In the genomic region with DNA sequence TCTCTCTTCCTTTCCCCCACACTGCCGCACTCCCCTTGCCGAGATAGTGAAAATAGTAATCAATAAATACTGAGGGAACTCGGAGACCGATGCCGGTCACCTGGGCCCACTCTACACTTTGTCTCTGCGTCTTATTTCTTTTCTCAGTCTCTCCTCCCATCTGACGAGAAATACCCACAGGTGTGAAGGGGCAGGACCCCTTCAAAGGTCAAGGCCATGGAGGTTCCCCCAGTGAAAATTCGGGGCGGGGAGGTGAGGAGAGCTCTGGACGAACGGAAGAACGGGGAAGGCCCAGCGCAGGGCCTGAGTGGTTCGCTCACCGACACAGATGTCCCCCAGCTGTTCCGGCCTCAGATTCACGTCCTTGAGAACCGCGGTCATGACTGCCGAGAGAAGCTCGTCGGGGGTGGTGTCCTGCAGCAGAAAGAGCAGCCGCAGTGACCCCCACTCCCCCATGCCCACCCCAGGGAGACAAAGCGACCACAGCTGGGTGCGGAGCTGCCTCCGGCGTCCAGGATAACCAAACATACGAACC, we compare ENCODE assay signal across 8 cellular contexts. TPM values are rescaled to one million over a fixed set of nuclear protein-coding genes. Genes with fewer than 3 reads are reported as not detected.
DNase-seq lines count a peak whose midpoint lies in the region; TF ChIP-seq lines count a peak whose summit lies in the region.

No MANE protein-coding gene starts in this region.

- WGBS in H9 (ENCODE audit: extremely low coverage, insufficient read length, low lambda C conversion rate), result no CpG with 5 or more reads among the region's 28 CpGs

- H3K18ac ChIP-seq in H9 (ENCODE audit: insufficient read length, low read depth, low read length), result no peak overlapping the region

- H3K79me2 ChIP-seq in H9 (ENCODE audit: insufficient read depth, low read length), result no peaks in the 10 kb centered on the region

- H3K27ac Mint-ChIP-seq in H9, result peak overlapping the region in 2 of 3 experiments; percentile 13 to 24; a peak in 2 of 7 replicates

- H2AFZ ChIP-seq in H9 (ENCODE audit: low read length), result no peak overlapping the region

- H3T11ph ChIP-seq in H9 (ENCODE audit: low read length), result no peak overlapping the region

- no peak overlapping the region for H2AK5ac ChIP-seq in H9 (ENCODE audit: insufficient read length, low read length)

- no peak overlapping the region for H2BK15ac ChIP-seq in H9 (ENCODE audit: low read depth, low read length)

- H4K91ac ChIP-seq in H9 (ENCODE audit: insufficient read length, low read depth, low read length), result no peak overlapping the region

- H3K14ac ChIP-seq in H9 (ENCODE audit: insufficient read depth, low read length), result 0 out of 2 replicates have a peak overlapping the region, but pooled peaks have one; percentile 40

- H3K23me2 ChIP-seq in H9 (ENCODE audit: insufficient read length, low read depth, low read length, poor library complexity, severe bottlenecking), result peaks cover 18% of the 10 kb centered on the region

- no peak overlapping the region for H3K4ac ChIP-seq in H9 (ENCODE audit: low read depth, low read length)

- H3K9me3 ChIP-seq in H9 (ENCODE audit: control insufficient read depth, low read depth, low read length), result no peaks in the 10 kb centered on the region
- H3K9me3 ChIP-seq in right atrium auricular region, result no peaks in the 10 kb centered on the region

- peak overlapping the region; percentile 91 to 92 for H3K4me3 Mint-ChIP-seq in H9

- H3K27ac ChIP-seq in H9 (ENCODE audit: insufficient read length, low read depth, low read length), result no peak overlapping the region
- H3K27ac ChIP-seq in right atrium auricular region, result peak overlapping the region; percentile 86 to 96

- H2BK120ac ChIP-seq in H9 (ENCODE audit: low read depth, low read length, poor library complexity, severe bottlenecking), result no peak overlapping the region

- TF ChIP-seq CTCF in AG10803 (conservative IDR thresholded peaks at IDR 0.05; ENCODE audit: low read length), result no peak
- TF ChIP-seq CTCF in H9 (conservative IDR thresholded peaks at IDR 0.05), result no peak
- no peak for TF ChIP-seq CTCF in right atrium auricular region (IDR thresholded peaks at IDR 0.05)

- H3K4me2 ChIP-seq in H9 (ENCODE audit: insufficient read depth, insufficient read length, low read length), result peak overlapping the region; percentile 77

- no peaks in the 10 kb centered on the region for H3K79me1 ChIP-seq in H9 (ENCODE audit: insufficient read depth, low read depth, low read length, poor library complexity, severe bottlenecking)

- H3K4me1 ChIP-seq in H9 (ENCODE audit: insufficient read depth, low read length) (peaks cover 8% of the 10 kb centered on the region; the same call in 1 of the 2 replicates), right atrium auricular region (peaks cover 0 to 56% of the 10 kb centered on the region in 2 donors)

- peaks cover 42% of the 10 kb centered on the region for H3K36me3 ChIP-seq in right atrium auricular region

- H3K9me3 Mint-ChIP-seq in H9, result no peaks in the 10 kb centered on the region; a peak in 1 of 5 replicates

- H3K27me3 ChIP-seq in H9 (ENCODE audit: insufficient read depth, low read length) (no peaks in the 10 kb centered on the region), right atrium auricular region (no peaks in the 10 kb centered on the region)

- no peak overlapping the region for H2BK12ac ChIP-seq in H9 (ENCODE audit: insufficient read length, low read depth, low read length)

- H3K4me1 Mint-ChIP-seq in H9, result peaks cover 41 to 46% of the 10 kb centered on the region in 2 experiments

- DNase-seq in AG10803 (ENCODE audit: low read depth), result peak; percentile 52
- DNase-seq in H9, result no peak
- peak; percentile 66 for DNase-seq in activated CD8-positive, alpha-beta memory T cell treated with anti-CD3 and anti-CD28 coated beads, Interleukin-2, amount 50 U/mL, for 48 hours
- no peak for DNase-seq in right atrium auricular region (ENCODE audit: low spot score)
- DNase-seq in skeletal muscle cell (ENCODE audit: low read depth), result no peak
- DNase-seq in NCI-H2171 treated with DMSO at 0.1 percent for 48 hours (lab: John Stamatoyannopoulos, UW), result no peak
- DNase-seq in activated CD4-positive, CD25-positive, alpha-beta regulatory T cell treated with anti-CD3 and anti-CD28 coated beads, Interleukin-2, amount 50 U/mL, for 72 hours, result no peak
- no peak for DNase-seq in NCI-H226

- no peak overlapping the region for H4K5ac ChIP-seq in H9 (ENCODE audit: insufficient read length, low read depth, low read length)

- no peak overlapping the region for H3K23ac ChIP-seq in H9 (ENCODE audit: insufficient read length, low read depth, low read length)

- H3K56ac ChIP-seq in H9 (ENCODE audit: insufficient read length, low read depth, low read length), result no peak overlapping the region

- peaks cover 21 to 47% (median 26%) of the 10 kb centered on the region in 3 experiments for H3K36me3 Mint-ChIP-seq in H9 (ENCODE audit: insufficient read depth in 1 of 3, low read depth in 3 of 3)

- H2BK20ac ChIP-seq in H9 (ENCODE audit: low read depth, low read length, poor library complexity, severe bottlenecking), result no peak overlapping the region

- H3K4me3 ChIP-seq in AG10803 (ENCODE audit: low read length), result peak overlapping the region; percentile 82
- peak overlapping the region; percentile 98 to 99 for H3K4me3 ChIP-seq in right atrium auricular region
- peak overlapping the region; percentile 61 for H3K4me3 ChIP-seq in skeletal muscle cell (ENCODE audit: low read depth, low read length)

- H4K20me1 ChIP-seq in H9 (ENCODE audit: control insufficient read depth, insufficient read depth, insufficient read length), result no peaks in the 10 kb centered on the region

- no peak overlapping the region for H2BK5ac ChIP-seq in H9 (ENCODE audit: insufficient read length, low read length)

- peak overlapping the region; percentile 80 for H3K9ac ChIP-seq in H9 (ENCODE audit: extremely low read depth, insufficient read length, low read length)

- H4K8ac ChIP-seq in H9 (replicated peaks; ENCODE audit: insufficient read length, low read depth, low read length), result no peak overlapping the region

- no peaks in the 10 kb centered on the region; the same call in 1 of the 2 replicates for H3K27me3 Mint-ChIP-seq in H9 (ENCODE audit: low read depth)

RNA-seq across cellular contexts. Expression of a gene that starts 0.6 kb away (rescaled TPM):
- total RNA-seq in H9 (2021) (41.9 and 44.3 TPM in 2 replicates), right atrium auricular region (10 to 100 TPM; 50.9 to 74.0 TPM)

RNA-seq across cellular contexts. Expression of a gene that starts 2.1 kb away (rescaled TPM):
- 33.4 and 34.2 TPM in 2 replicates for total RNA-seq in H9 (2021)
- 10 to 100 TPM in 1 of 2 donors, 1 to 10 TPM in 1; 7.1 to 14.3 TPM for total RNA-seq in right atrium auricular region

RNA-seq across cellular contexts. Expression of a gene that starts 29.0 kb away (rescaled TPM):
- 53.8 and 54.1 TPM in 2 replicates for total RNA-seq in H9 (2021)
- 10 to 100 TPM; 25.8 to 27.2 TPM for total RNA-seq in right atrium auricular region

Comparison
In these comparisons a context has a peak if more than half of its experiments do, and no peak if none do; other contexts are left out.
1. DNase-seq: peak in AG10803 (single experiment) and activated CD8-positive, alpha-beta memory T cell treated with anti-CD3 and anti-CD28 coated beads, Interleukin-2, amount 50 U/mL, for 48 hours (single experiment); none in H9 (single experiment), right atrium auricular region (single experiment), skeletal muscle cell (single experiment), NCI-H2171 treated with DMSO at 0.1 percent for 48 hours (single experiment), activated CD4-positive, CD25-positive, alpha-beta regulatory T cell treated with anti-CD3 and anti-CD28 coated beads, Interleukin-2, amount 50 U/mL, for 72 hours (single experiment) and NCI-H226 (single experiment).
2. Peak in every context shown above with its lines, with median percentiles within 50 percentile points of each other: H3K4me3 ChIP-seq.